8 cellular contexts compared by ENCODE assay signal in genomic region chr1:87953732-87954344, GRCh38.
DNase-seq lines count a peak whose midpoint lies in the region; ATAC-seq and TF ChIP-seq lines count a peak whose summit lies in the region.

No MANE protein-coding gene starts in this region.

- DNase-seq in NCI-H1417 treated with DMSO at 0.1 percent for 48 hours (lab: John Stamatoyannopoulos, UW): peak; percentile 13
- peak in 4 of 5 experiments; percentile 10 to 51 (median 14) for DNase-seq in T-helper 2 cell
- DNase-seq in astrocyte of the hippocampus (ENCODE audit: low read depth, low spot score): peak; percentile 86
- peak in 31 of 51 donors; percentile 2 to 64 (median 16) for DNase-seq in hypothalamus (lab: John Stamatoyannopoulos, UW)
- peak; percentile 47 for DNase-seq in smooth muscle cell of the brain vasculature (ENCODE audit: low read depth, low spot score)

- ATAC-seq in HG02610 (IDR thresholded peaks at IDR 0.05; ENCODE audit: unreplicated experiment) (peak; percentile 87), HG03469 (IDR thresholded peaks at IDR 0.05; ENCODE audit: unreplicated experiment) (no peak)

- TF ChIP-seq CTCF in GM12872 (IDR thresholded peaks at IDR 0.05; ENCODE audit: insufficient read depth, low read depth, low read length): peak; percentile 78

Comparison
In these comparisons a context has a peak if more than half of its experiments do, and no peak if none do; other contexts are left out.
1. DNase-seq: peak in every context shown above with its lines; median percentile 86 in astrocyte of the hippocampus; 47 in smooth muscle cell of the brain vasculature; 16 in hypothalamus; 14 in T-helper 2 cell; 13 in NCI-H1417 treated with DMSO at 0.1 percent for 48 hours.